11 cellular contexts compared by ENCODE assay signal in genomic region chr9:124017929-124018730, GRCh38. TPM values are rescaled to one million over a fixed set of nuclear protein-coding genes. Genes with fewer than 3 reads are reported as not detected.
DNase-seq lines count a peak whose midpoint lies in the region; ATAC-seq, FAIRE-seq and TF ChIP-seq lines count a peak whose summit lies in the region.
"Had no signal": no experiment of that assay in that cellular context is flagged by ENCODE, and none has a peak within 500 bp of the region (broad histone marks: within the 10 kb centered on the region; RNA-seq: fewer than 3 reads in every experiment).

No MANE protein-coding gene starts in this region.

- DNase-seq in AG04449 (ENCODE audit: low read depth, low spot score) (no peak), GM23338 (ENCODE audit: low spot score) (peak; percentile 69), K562 (ENCODE audit: extremely low read depth in 1 of 4, low spot score in 3 of 4) (no peak), mesothelial cell of epicardium (ENCODE audit: low spot score in 2 of 2, unreplicated experiment in 2 of 2) (no peak), NCI-H1092 treated with DMSO at 0.1 percent for 48 hours (lab: John Stamatoyannopoulos, UW) (no peak), COLO668 (lab: John Stamatoyannopoulos, UW; ENCODE audit: unreplicated experiment) (no peak)
- DNase-seq: GDM1; NK-92 treated with Interleukin-12 subunit alpha and Interleukin-12 subunit beta, amount 100 ng/mL, for 24 hours had no signal

- H3K4me1 ChIP-seq in GM23338 (ENCODE audit: insufficient read depth) (peaks cover 48% of the 10 kb centered on the region), K562 (replicated peaks in 1 of 2; ENCODE audit: control insufficient read depth in 2 of 2, insufficient read depth in 2 of 2, low read length in 2 of 2) (peaks cover 0 to 36% of the 10 kb centered on the region in 2 experiments; a peak in 3 of 5 replicates)

- in situ Hi-C loops in K562 (cut with MboI), result no loop called here

- no peaks in the 10 kb centered on the region for H3K9me2 ChIP-seq in GM23338 (ENCODE audit: insufficient read depth)

- POLR2A ChIA-PET in AG04449 (lab: Yijun Ruan, JAX) (no interaction called here), K562 (lab: Yijun Ruan, JAX) (interaction anchor here (0.7 kb wide), 1 partner anchor 254 kb away, joined by 3 read pairs; no protein-coding TSS in a partner anchor)

- CTCF ChIA-PET in AG04449 (lab: Yijun Ruan, JAX) (interaction anchor here (1.1 to 1.8 kb wide), 3 partner anchors 21 to 23 kb away, joined by 4 to 9 read pairs (median 5); no protein-coding TSS in a partner anchor), K562 (lab: Yijun Ruan, JAX; ENCODE audit: low intra/inter-chr PET ratio) (no interaction called here)

- peaks cover 22% of the 10 kb centered on the region for H4K20me1 ChIP-seq in GM23338 (replicated peaks; ENCODE audit: insufficient read depth)
- peaks cover 8% of the 10 kb centered on the region for H4K20me1 ChIP-seq in K562 (replicated peaks; ENCODE audit: control insufficient read depth, insufficient read depth, low read length)

- H3K27me3 ChIP-seq in GM23338 (ENCODE audit: insufficient read depth) (peaks cover 100% of the 10 kb centered on the region), K562 (ENCODE audit: control insufficient read depth in 2 of 2, insufficient read depth in 2 of 2, low read length in 2 of 2) (peaks cover 71 to 87% of the 10 kb centered on the region in 2 experiments)

- H3K79me2 ChIP-seq in GM23338 (replicated peaks; ENCODE audit: insufficient read depth) (no peaks in the 10 kb centered on the region), K562 (ENCODE audit: control insufficient read depth, insufficient read depth, low read length) (no peaks in the 10 kb centered on the region)

- peak overlapping the region; percentile 12; the same call in 1 of the 2 replicates for H3K4me3 ChIP-seq in AG04449 (ENCODE audit: low read depth, low read length)
- H3K4me3 ChIP-seq in GM23338, result peak overlapping the region; percentile 68
- no peak overlapping the region for H3K4me3 ChIP-seq in K562

- H3K27ac Mint-ChIP-seq in GM23338 (no peak overlapping the region), mesothelial cell of epicardium (no peak overlapping the region)

- H3K9me1 ChIP-seq in K562 (ENCODE audit: control insufficient read depth, insufficient read depth, low read length), result peaks cover 2% of the 10 kb centered on the region

- peaks cover 36% of the 10 kb centered on the region for H3F3A ChIP-seq in GM23338 (replicated peaks; ENCODE audit: low read depth)

- H3K9me3 Mint-ChIP-seq in GM23338, result peaks cover 7% of the 10 kb centered on the region; the same call in 1 of the 3 replicates
- H3K9me3 Mint-ChIP-seq in mesothelial cell of epicardium, result no peaks in the 10 kb centered on the region

- H3K9ac ChIP-seq in K562 (ENCODE audit: insufficient read depth in 1 of 2, low read depth in 2 of 2, low read length in 2 of 2), result 0 out of 4 replicates have a peak overlapping the region, but pooled peaks of 1 of the 2 experiments have one; percentile 26

- H3K27ac ChIP-seq in GM23338 (ENCODE audit: low read depth), result no peak overlapping the region
- no peak overlapping the region for H3K27ac ChIP-seq in K562 (ENCODE audit: extremely low read depth, low read depth, low read length)

- peaks cover 95% of the 10 kb centered on the region for H3K27me3 Mint-ChIP-seq in GM23338 (ENCODE audit: insufficient read depth, low read depth, poor library complexity)
- peaks cover 95% of the 10 kb centered on the region for H3K27me3 Mint-ChIP-seq in mesothelial cell of epicardium (ENCODE audit: low read depth)

- ATAC-seq in GM23338 (no peak; the same call in 1 of the 3 replicates), K562 (no peak), HG02588 (IDR thresholded peaks at IDR 0.05; ENCODE audit: unreplicated experiment) (no peak), GM19463 (IDR thresholded peaks at IDR 0.05; ENCODE audit: unreplicated experiment) (no peak)

- WGBS in K562 (ENCODE audit: insufficient coverage, low coverage, missing lambda C conversion rate), result 13% methylated on average over 43 of the region's 64 CpGs

- H3K9me3 ChIP-seq in K562 (replicated peaks; ENCODE audit: control insufficient read depth, insufficient read depth, low read depth, low read length), result no peaks in the 10 kb centered on the region

- peak overlapping the region; percentile 99 for H3K4me2 ChIP-seq in GM23338
- no peak overlapping the region for H3K4me2 ChIP-seq in K562 (ENCODE audit: insufficient read depth, low read length)

- H2AFZ ChIP-seq in GM23338, result peak overlapping the region; percentile 94
- no peak overlapping the region for H2AFZ ChIP-seq in K562 (ENCODE audit: low read depth, low read length)

- intact Hi-C loops in K562 (cut with micrococcal nuclease), result no loop called here

- H3K4me1 Mint-ChIP-seq in GM23338, result peaks cover 54% of the 10 kb centered on the region
- peaks cover 19% of the 10 kb centered on the region for H3K4me1 Mint-ChIP-seq in mesothelial cell of epicardium

- H3K36me3 Mint-ChIP-seq in GM23338 (ENCODE audit: low read depth) (peaks cover 6% of the 10 kb centered on the region; the same call in 1 of the 3 replicates), mesothelial cell of epicardium (no peaks in the 10 kb centered on the region)

- TF ChIP-seq CTCF in AG04449 (IDR thresholded peaks at IDR 0.05; ENCODE audit: insufficient read depth, low read length, missing control alignments) (no peak), GM23338 (conservative IDR thresholded peaks at IDR 0.05; ENCODE audit: low read depth in 2 of 2) (no peak), K562 (IDR thresholded peaks at IDR 0.05 in 2 of 3, conservative IDR thresholded peaks at IDR 0.05 in 1 of 3; ENCODE audit: insufficient read depth in 2 of 3, low read depth in 1 of 3, low read length in 3 of 3) (no peak), mesothelial cell of epicardium (IDR thresholded peaks at IDR 0.05; ENCODE audit: unreplicated experiment) (no peak)

- FAIRE-seq in K562 (lab: Jason Lieb, UNC), result no peak

- BruUV-seq in K562 (replicated peaks; lab: Mats Ljungman, UMichigan), result no TSS peak

- H3K36me3 ChIP-seq in GM23338 (ENCODE audit: insufficient read depth) (no peaks in the 10 kb centered on the region), K562 (ENCODE audit: control insufficient read depth, insufficient read depth, low read length) (no peaks in the 10 kb centered on the region)

- TF ChIP-seq POLR2A in K562 (conservative IDR thresholded peaks at IDR 0.05), result no peak

- H3K4me3 Mint-ChIP-seq in GM23338 (peak overlapping the region; percentile 73), mesothelial cell of epicardium (peak overlapping the region; percentile 52)

- TF ChIP-seq EP300 in K562 (IDR thresholded peaks at IDR 0.05; ENCODE audit: low read length), result no peak

- TF ChIP-seq RAD21 in K562 (CRISPR knock-in tag; conservative IDR thresholded peaks at IDR 0.05 in 1 of 2, IDR thresholded peaks at IDR 0.05 in 1 of 2), result no peak

TF ChIP-seq in GM23338, 12 proteins besides CTCF, POLR2A, EP300 and RAD21:
- no peak for TF ChIP-seq NANOG (IDR thresholded peaks at IDR 0.05; ENCODE audit: borderline replicate concordance)
- peak; percentile 90 for TF ChIP-seq EZH2 (IDR thresholded peaks at IDR 0.05; ENCODE audit: low read depth, unreplicated experiment)
- no peak for TF ChIP-seq STAT1 (IDR thresholded peaks at IDR 0.05; ENCODE audit: unreplicated experiment)
TF ChIP-seq in GM23338: peak in this region for 1.

TF ChIP-seq in K562, 482 proteins besides CTCF, POLR2A, EP300 and RAD21:
- TF ChIP-seq HNRNPK (IDR thresholded peaks at IDR 0.05; ENCODE audit: low read depth, low read length, poor library complexity, severe bottlenecking), result peak; percentile 52
- no peak for TF ChIP-seq HOXB6 (CRISPR knock-in tag; IDR thresholded peaks at IDR 0.05; ENCODE audit: borderline replicate concordance)

RNA-seq across cellular contexts. Expression of gene LHX2, which starts 6.6 kb away (rescaled TPM):
- 0.19 and 1.7 TPM in 2 replicates for total RNA-seq in GM23338 (2014; rRNA removed; shearing (Covaris generic))
- 0.45 TPM in 1 of 2 replicates, not detected in the other for polyA plus RNA-seq in GM23338 (2016; fragmentation: Nextera tagmentation; extraction: Ambion mirVana)
- not detected in 2 replicates for total RNA-seq in K562 (2011; cell fraction: chromatin; rRNA removed; ENCODE audit: low replicate concordance)
- not detected in 2 replicates for total RNA-seq in K562 (2011; cell fraction: nucleolus; rRNA removed)
- total RNA-seq in K562 (2011; cell fraction: nucleoplasm; rRNA removed), result not detected in 2 replicates
- not detected in 2 replicates for total RNA-seq in K562 (2014; rRNA removed)
- not detected in 2 replicates for total RNA-seq in K562 (2014; rRNA removed; fragmentation: Illumina TruSeq; extraction: Trizol)
- total RNA-seq in K562 (2015; rRNA removed; fragmentation: Illumina TruSeq; extraction: Trizol), result not detected in 2 replicates
- 0.07 TPM in 1 of 2 replicates, not detected in the other for total RNA-seq in K562 (2021)
- polyA plus RNA-seq in K562 (2011; rRNA removed), result not detected in 2 replicates
- polyA plus RNA-seq in K562 (2011; cell fraction: cytosol; rRNA removed), result not detected in 2 replicates
- polyA plus RNA-seq in K562 (2011; cell fraction: nucleus; rRNA removed), result not detected in 2 replicates
- 0.14 TPM in 1 of 2 replicates, not detected in the other for polyA plus RNA-seq in K562 (2012)
- polyA plus RNA-seq in K562 (2014; fragmentation: Illumina TruSeq; extraction: Trizol), result not detected in 2 replicates
- not detected for polyA plus RNA-seq in K562 (2014; fragmentation: Nextera tagmentation; extraction: Ambion mirVana)
- not detected in 2 replicates for polyA plus RNA-seq in K562 (2014; rRNA removed)
- polyA minus RNA-seq in K562 (2011; rRNA and poly(A)+ RNA removed), result not detected in 2 replicates
- not detected in 2 replicates for polyA minus RNA-seq in K562 (2011; cell fraction: cytosol; rRNA and poly(A)+ RNA removed)
- polyA minus RNA-seq in K562 (2011; cell fraction: nucleus; rRNA and poly(A)+ RNA removed), result not detected in 2 replicates
- not detected in 3 replicates for total RNA-seq in mesothelial cell of epicardium
- total RNA-seq: activated CD8-positive, alpha-beta memory T cell treated with anti-CD3 and anti-CD28 coated beads for 36 hours had no signal
